Comparison of ENCODE assay signal across 18 cellular contexts in genomic region chr5:75045071-75045470, GRCh38.
"Had no signal": no experiment of that assay in that cellular context is flagged by ENCODE, and none has a peak within 500 bp of the region (broad histone marks: within the 10 kb centered on the region; RNA-seq: fewer than 3 reads in every experiment).

No MANE protein-coding gene starts in this region.

- H3K9me3 ChIP-seq: body of pancreas, mucosa of descending colon, neutrophil, right lobe of liver, upper lobe of right lung had no signal

- H3K4me3 Mint-ChIP-seq: endodermal cell, memory B cell, natural killer cell had no signal

- ATAC-seq: body of pancreas, mucosa of descending colon, natural killer cell had no signal

- H3K9me3 Mint-ChIP-seq: endodermal cell, memory B cell, natural killer cell had no signal

- H3K27ac ChIP-seq: body of pancreas, neutrophil, parathyroid adenoma, right lobe of liver, upper lobe of right lung, WERI-Rb-1 had no signal

- H3K36me3 ChIP-seq: neutrophil, right lobe of liver, upper lobe of right lung, WERI-Rb-1 had no signal

- H3K4me1 Mint-ChIP-seq: memory B cell had no signal

- DNase-seq: activated CD4-positive, alpha-beta T cell treated with anti-CD3 and anti-CD28 coated beads, Interleukin-2, amount 50 U/mL, for 48 hours; activated T-cell treated with anti-CD3 and anti-CD28 coated beads, Interleukin-2, amount 50 U/mL, for 1 hour; body of pancreas; endodermal cell; foreskin fibroblast; mucosa of descending colon; natural killer cell; small intestine; stimulated activated CD4-positive, alpha-beta T cell treated with anti-CD3 and anti-CD28 coated beads, Interleukin-15, amount 100 ng/mL, for 24 hours; stimulated activated CD4-positive, alpha-beta T cell treated with anti-CD3 and anti-CD28 coated beads, Interleukin-2, amount 100 ng/mL, for 48 hours; upper lobe of right lung; WERI-Rb-1 had no signal

- H3K36me3 Mint-ChIP-seq: memory B cell, natural killer cell had no signal

- H3K27ac Mint-ChIP-seq: activated naive CD4-positive, alpha-beta T cell treated with anti-CD3 and anti-CD28 coated beads, Interleukin-2, amount 50 U/mL, for 72 hours; endodermal cell; memory B cell; natural killer cell had no signal

- H3K27me3 ChIP-seq: body of pancreas, dorsolateral prefrontal cortex, right lobe of liver, upper lobe of right lung had no signal

- H3K4me3 ChIP-seq: body of pancreas, dorsolateral prefrontal cortex, mucosa of descending colon, right lobe of liver, upper lobe of right lung had no signal

- H3K4me1 ChIP-seq: upper lobe of right lung had no signal
